ENCODE assay signal across 25 cellular contexts in the genomic region with DNA sequence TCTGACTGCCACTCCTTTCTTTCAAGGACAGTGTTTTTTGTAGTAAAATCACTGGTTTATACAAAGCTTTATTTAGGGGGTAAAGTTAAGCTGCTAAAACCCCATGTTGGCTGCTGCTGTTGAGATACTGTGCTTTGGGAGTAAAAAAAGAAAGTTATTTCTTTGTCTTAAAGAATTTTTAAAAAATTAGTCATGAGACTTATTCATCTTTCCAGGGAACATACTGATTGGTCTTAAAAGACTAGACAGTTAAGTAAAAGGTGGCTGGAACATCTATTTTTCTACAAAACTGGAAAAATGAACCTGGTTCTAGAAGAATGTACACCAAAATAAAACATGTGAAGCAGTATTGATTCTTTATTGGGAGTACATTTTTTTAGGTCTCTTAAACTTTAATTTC. TPM values are rescaled to one million over a fixed set of nuclear protein-coding genes. Genes with fewer than 3 reads are reported as not detected.
A peak's percentile ranks its signal among the peaks of the same experiment; 100 is the strongest.
DNase-seq lines count a peak whose midpoint lies in the region; ATAC-seq, FAIRE-seq and TF ChIP-seq lines count a peak whose summit lies in the region.
"Had no signal": no experiment of that assay in that cellular context is flagged by ENCODE, and none has a peak within 500 bp of the region (broad histone marks: within the 10 kb centered on the region; RNA-seq: fewer than 3 reads in every experiment).

No MANE protein-coding gene starts in this region.

- H3K79me2 ChIP-seq in keratinocyte (ENCODE audit: control insufficient read depth, insufficient read depth, low read length), result no peaks in the 10 kb centered on the region

- POLR2A ChIA-PET in Panc1 (lab: Charles Lee), result no interaction called here

- TSS peak; percentile 59 for BruUV-seq in Panc1 (replicated peaks; lab: Mats Ljungman, UMichigan)

- in situ Hi-C loops in Panc1 (cut with HindIII; ENCODE audit: low pct_unique_long_range_greater_than_20kb, low sequenced_read_pairs), result no loop called here

- no peak overlapping the region for H3K4me3 Mint-ChIP-seq in activated naive CD4-positive, alpha-beta T cell treated with anti-CD3 and anti-CD28 coated beads for 36 hours
- H3K4me3 Mint-ChIP-seq: endodermal cell had no signal

- no peak overlapping the region for H2AFZ ChIP-seq in keratinocyte (ENCODE audit: control insufficient read depth, low read length)

- intact Hi-C loops in activated naive CD4-positive, alpha-beta T cell treated with anti-CD3 and anti-CD28 coated beads for 36 hours (cut with micrococcal nuclease), result no loop called here
- intact Hi-C loops in Panc1 (cut with micrococcal nuclease; ENCODE audit: unreplicated experiment) (no loop called here), Right ventricle myocardium inferior (cut with DNase I) (no loop called here)

- TF ChIP-seq CTCF in Panc1 (IDR thresholded peaks at IDR 0.05), result no peak
- TF ChIP-seq CTCF in keratinocyte (optimal IDR thresholded peaks at IDR 0.05 in 1 of 3, IDR thresholded peaks at IDR 0.05 in 1 of 3, conservative IDR thresholded peaks at IDR 0.05 in 1 of 3; ENCODE audit: extremely low read depth in 1 of 3, insufficient read depth in 2 of 3, low read length in 3 of 3), result no peak

- no peaks in the 10 kb centered on the region for H3K27me3 Mint-ChIP-seq in activated naive CD4-positive, alpha-beta T cell treated with anti-CD3 and anti-CD28 coated beads for 36 hours (ENCODE audit: low read depth)
- H3K27me3 Mint-ChIP-seq: naive thymus-derived CD8-positive, alpha-beta T cell had no signal

- H3K4me1 ChIP-seq in Panc1 (ENCODE audit: control insufficient read depth, insufficient read depth, low read length) (no peaks in the 10 kb centered on the region; the same call in 1 of the 2 replicates), keratinocyte (ENCODE audit: control insufficient read depth, extremely low read depth, insufficient read depth, low read length) (peaks cover 23% of the 10 kb centered on the region)
- H3K4me1 ChIP-seq: ascending aorta, upper lobe of right lung had no signal

- ATAC-seq in Panc1, result no peak
- ATAC-seq in Right ventricle myocardium inferior, result no peak
- ATAC-seq: naive thymus-derived CD8-positive, alpha-beta T cell; pancreas; sciatic nerve; upper lobe of right lung had no signal

- H4K20me1 ChIP-seq in keratinocyte (ENCODE audit: control insufficient read depth, extremely low read depth, insufficient read depth, low read length), result no peaks in the 10 kb centered on the region

- peaks cover 49% of the 10 kb centered on the region for H3K4me1 Mint-ChIP-seq in activated naive CD4-positive, alpha-beta T cell treated with anti-CD3 and anti-CD28 coated beads for 36 hours (ENCODE audit: low read depth)

- peak overlapping the region; percentile 17 for H3K27ac Mint-ChIP-seq in activated naive CD4-positive, alpha-beta T cell treated with anti-CD3 and anti-CD28 coated beads for 36 hours
- H3K27ac Mint-ChIP-seq: activated T-helper 2 cell treated with anti-CD3 and anti-CD28 coated beads, Interferon-gamma antibody, Interleukin-2, Interleukin-4, amounts not matched to agents 10 μg/mL and 5 μg/mL and 100 μg/mL, durations not matched to agents 14 hours and 24 hours and 36 hours; endodermal cell had no signal

- no peak overlapping the region for H3K9ac ChIP-seq in keratinocyte (ENCODE audit: control insufficient read depth, extremely low read depth, insufficient read depth, low read length)

- CTCF ChIA-PET in activated naive CD4-positive, alpha-beta T cell treated with anti-CD3 and anti-CD28 coated beads for 36 hours (lab: Charles Lee), result interaction anchor here (0.9 to 2.3 kb wide), 6 partner anchors 9 to 284 kb away, joined by 3 to 6 read pairs (median 3); a partner anchor contains a TSS
- CTCF ChIA-PET in Panc1 (lab: Charles Lee), result interaction anchor here (1.1 kb wide), 1 partner anchor 94 kb away, joined by 3 read pairs; no protein-coding TSS in a partner anchor

- H3K27ac ChIP-seq in Panc1 (ENCODE audit: low read length), result no peak overlapping the region
- H3K27ac ChIP-seq in keratinocyte (ENCODE audit: control insufficient read depth, insufficient read depth, low read length), result no peak overlapping the region
- H3K27ac ChIP-seq: ascending aorta, C4-2B, pancreas, upper lobe of right lung had no signal

- no peak for DNase-seq in activated naive CD4-positive, alpha-beta T cell treated with anti-CD3 and anti-CD28 coated beads for 36 hours
- no peak for DNase-seq in activated naive CD4-positive, alpha-beta T cell treated with Interleukin-2 at 50 U/mL for 16 hours
- no peak for DNase-seq in Panc1 (ENCODE audit: low read depth, low spot score)
- no peak for DNase-seq in keratinocyte (ENCODE audit: low read depth, low spot score)
- DNase-seq in Right ventricle myocardium inferior (ENCODE audit: missing footprints), result no peak
- DNase-seq in GM03348 (ENCODE audit: low spot score), result no peak
- DNase-seq: ACHN; activated CD4-positive, CD25-positive, alpha-beta regulatory T cell; endodermal cell; hypothalamus; Karpas-422; kidney glomerular epithelial cell; mesendoderm; naive thymus-derived CD8-positive, alpha-beta T cell; NCI-H1105; NCI-H2107; NCI-H524 treated with DMSO at 0.1 percent for 48 hours; pancreas; SHP77 treated with DMSO at 0.1 percent for 48 hours; stimulated activated CD4-positive, alpha-beta T cell treated with anti-CD3 and anti-CD28 coated beads, Interleukin-2, amount 100 ng/mL, for 24 hours; upper lobe of right lung had no signal

- dilution Hi-C loops in keratinocyte (cut with MboI; ENCODE audit: extremely low pct_ligation_motif_present, low sequenced_read_pairs), result loop anchor here (25.0 kb wide), 1 partner anchor 586 kb away; a partner anchor contains a TSS

- H3K9me3 Mint-ChIP-seq in activated naive CD4-positive, alpha-beta T cell treated with anti-CD3 and anti-CD28 coated beads for 36 hours, result no peaks in the 10 kb centered on the region
- H3K9me3 Mint-ChIP-seq: activated T-helper 2 cell treated with anti-CD3 and anti-CD28 coated beads, Interferon-gamma antibody, Interleukin-2, Interleukin-4, amounts not matched to agents 10 μg/mL and 5 μg/mL and 100 μg/mL, durations not matched to agents 14 hours and 24 hours and 36 hours; endodermal cell; naive thymus-derived CD8-positive, alpha-beta T cell had no signal

- H3K9me1 ChIP-seq in keratinocyte (ENCODE audit: control insufficient read depth, extremely low read depth, insufficient read depth, low read length), result no peaks in the 10 kb centered on the region

- H3K36me3 Mint-ChIP-seq in activated naive CD4-positive, alpha-beta T cell treated with anti-CD3 and anti-CD28 coated beads for 36 hours (ENCODE audit: low read depth), result peaks cover 30% of the 10 kb centered on the region

- H3K9me3 ChIP-seq in Panc1 (ENCODE audit: control insufficient read depth, insufficient read depth, low read depth, low read length) (no peaks in the 10 kb centered on the region), keratinocyte (ENCODE audit: control insufficient read depth, low read depth, low read length) (no peaks in the 10 kb centered on the region)
- H3K9me3 ChIP-seq: ascending aorta, pancreas, upper lobe of right lung had no signal

- FAIRE-seq in keratinocyte (lab: Jason Lieb, UNC), result no peak

- H3K4me2 ChIP-seq in keratinocyte (ENCODE audit: control insufficient read depth, extremely low read depth, insufficient read depth, low read depth, low read length), result peak overlapping the region; percentile 47

- H3K27me3 ChIP-seq in Panc1 (ENCODE audit: control insufficient read depth, insufficient read depth, low read length) (no peaks in the 10 kb centered on the region), keratinocyte (ENCODE audit: control insufficient read depth, extremely low read depth, insufficient read depth, low read length) (no peaks in the 10 kb centered on the region)
- H3K27me3 ChIP-seq: ascending aorta, pancreas, upper lobe of right lung had no signal

- H3K4me3 ChIP-seq in Panc1 (ENCODE audit: low read depth in 2 of 2, low read length in 2 of 2) (no peak overlapping the region), keratinocyte (ENCODE audit: control insufficient read depth in 2 of 3, extremely low read depth in 1 of 3, insufficient read depth in 2 of 3, low read depth in 1 of 3, low read length in 3 of 3) (no peak overlapping the region)
- H3K4me3 ChIP-seq: ascending aorta, pancreas, upper lobe of right lung had no signal

- peaks cover 10% of the 10 kb centered on the region for H3K36me3 ChIP-seq in Panc1 (ENCODE audit: control insufficient read depth, insufficient read depth, low read length)
- H3K36me3 ChIP-seq in keratinocyte (ENCODE audit: control insufficient read depth in 2 of 2, extremely low read depth in 1 of 2, insufficient read depth in 2 of 2, low read length in 2 of 2), result peaks cover 5 to 12% of the 10 kb centered on the region in 2 experiments

RNA-seq across cellular contexts. Expression of a gene that starts 20.6 kb away (rescaled TPM):
- 10 to 100 TPM; 37.2 to 42.6 TPM for total RNA-seq in activated naive CD4-positive, alpha-beta T cell treated with anti-CD3 and anti-CD28 coated beads for 36 hours
- total RNA-seq in Panc1 (2021; ENCODE audit: unreplicated experiment), result 55.2 TPM
- polyA plus RNA-seq in Panc1 (2012; ENCODE audit: insufficient read length), result 21.2 TPM
- 12.8 to 30.4 TPM (median 13.9 TPM) in 3 replicates for polyA plus RNA-seq in keratinocyte
- polyA plus RNA-seq in keratinocyte (2011; ENCODE audit: low read depth), result 38.6 TPM
- polyA plus RNA-seq in keratinocyte (2011; cell fraction: cytosol; rRNA removed), result 12.0 and 26.0 TPM in 2 replicates
- 9.2 and 14.1 TPM in 2 replicates for polyA plus RNA-seq in keratinocyte (2011; cell fraction: nucleus; rRNA removed)
- 15.0 and 23.7 TPM in 2 replicates for polyA plus RNA-seq in keratinocyte (2012; ENCODE audit: low replicate concordance)
- 2.4 to 22.3 TPM (median 4.6 TPM) in 3 replicates for polyA minus RNA-seq in keratinocyte
- 6.5 TPM for polyA minus RNA-seq in keratinocyte (2011; cell fraction: cytosol; rRNA and poly(A)+ RNA removed)
- polyA minus RNA-seq in keratinocyte (2011; cell fraction: nucleus; rRNA and poly(A)+ RNA removed), result 2.7 and 3.0 TPM in 2 replicates
- 19.0 TPM for total RNA-seq in Right ventricle myocardium inferior

RNA-seq across cellular contexts. Expression of a gene that starts 21.0 kb away (rescaled TPM):
- total RNA-seq in activated naive CD4-positive, alpha-beta T cell treated with anti-CD3 and anti-CD28 coated beads for 36 hours, result 10 to 100 TPM; 24.9 to 27.2 TPM
- 56.6 TPM for total RNA-seq in Panc1 (2021; ENCODE audit: unreplicated experiment)
- 17.8 TPM for polyA plus RNA-seq in Panc1 (2012; ENCODE audit: insufficient read length)
- polyA plus RNA-seq in keratinocyte, result 16.8 to 27.7 TPM (median 21.2 TPM) in 3 replicates
- 22.6 TPM for polyA plus RNA-seq in keratinocyte (2011; ENCODE audit: low read depth)
- polyA plus RNA-seq in keratinocyte (2011; cell fraction: cytosol; rRNA removed), result 14.8 and 30.0 TPM in 2 replicates
- 18.0 and 23.4 TPM in 2 replicates for polyA plus RNA-seq in keratinocyte (2011; cell fraction: nucleus; rRNA removed)
- polyA plus RNA-seq in keratinocyte (2012; ENCODE audit: low replicate concordance), result 19.7 and 21.8 TPM in 2 replicates
- 12.0 to 38.5 TPM (median 22.2 TPM) in 3 replicates for polyA minus RNA-seq in keratinocyte
- 29.0 TPM for polyA minus RNA-seq in keratinocyte (2011; cell fraction: cytosol; rRNA and poly(A)+ RNA removed)
- polyA minus RNA-seq in keratinocyte (2011; cell fraction: nucleus; rRNA and poly(A)+ RNA removed), result 30.6 and 58.2 TPM in 2 replicates
- total RNA-seq in Right ventricle myocardium inferior, result 44.2 TPM

RNA-seq across cellular contexts. Expression of a gene that starts 26.7 kb away (rescaled TPM):
- 100 to 1,000 TPM; 143 to 146 TPM for total RNA-seq in activated naive CD4-positive, alpha-beta T cell treated with anti-CD3 and anti-CD28 coated beads for 36 hours
- total RNA-seq in Panc1 (2021; ENCODE audit: unreplicated experiment), result 33.6 TPM
- 44.0 TPM for polyA plus RNA-seq in Panc1 (2012; ENCODE audit: insufficient read length)
- polyA plus RNA-seq in keratinocyte, result 63.1 to 146 TPM (median 99.7 TPM) in 3 replicates
- polyA plus RNA-seq in keratinocyte (2011; ENCODE audit: low read depth), result 334 TPM
- polyA plus RNA-seq in keratinocyte (2011; cell fraction: cytosol; rRNA removed), result 60.6 and 83.9 TPM in 2 replicates
- 75.6 and 156 TPM in 2 replicates for polyA plus RNA-seq in keratinocyte (2011; cell fraction: nucleus; rRNA removed)
- 80.0 and 198 TPM in 2 replicates for polyA plus RNA-seq in keratinocyte (2012; ENCODE audit: low replicate concordance)
- polyA minus RNA-seq in keratinocyte, result 8.4 to 29.0 TPM (median 14.0 TPM) in 3 replicates
- polyA minus RNA-seq in keratinocyte (2011; cell fraction: cytosol; rRNA and poly(A)+ RNA removed), result 27.0 TPM
- 37.1 and 90.1 TPM in 2 replicates for polyA minus RNA-seq in keratinocyte (2011; cell fraction: nucleus; rRNA and poly(A)+ RNA removed)
- total RNA-seq in Right ventricle myocardium inferior, result 71.6 TPM
